18 cellular contexts compared by ENCODE assay signal in genomic region chr6:128410584-128410983, GRCh38.
"Had no signal": no experiment of that assay in that cellular context is flagged by ENCODE, and none has a peak within 500 bp of the region (broad histone marks: within the 10 kb centered on the region; RNA-seq: fewer than 3 reads in every experiment).

No MANE protein-coding gene starts in this region.

- H3K4me3 ChIP-seq: esophagus squamous epithelium, neural progenitor cell, pancreas, skin epidermis, vagina had no signal

- H3K27me3 ChIP-seq: esophagus squamous epithelium, neural progenitor cell, pancreas, vagina had no signal

- H3K4me1 ChIP-seq: esophagus squamous epithelium, neural progenitor cell had no signal

- H3K27me3 Mint-ChIP-seq: activated CD4-positive, alpha-beta memory T cell treated with anti-CD3 and anti-CD28 coated beads, Interleukin-2, amount 10 ng/mL, durations not matched to agents 7 days and 5 days; activated CD4-positive, alpha-beta T cell treated with anti-CD3 and anti-CD28 coated beads for 36 hours; activated naive CD8-positive, alpha-beta T cell; brain had no signal

- H3K4me3 Mint-ChIP-seq: activated CD4-positive, alpha-beta memory T cell treated with anti-CD3 and anti-CD28 coated beads, Interleukin-2, amount 10 ng/mL, durations not matched to agents 7 days and 5 days; activated CD4-positive, alpha-beta T cell treated with anti-CD3 and anti-CD28 coated beads for 36 hours; activated naive CD8-positive, alpha-beta T cell; brain; central memory CD8-positive, alpha-beta T cell; neural progenitor cell had no signal

- H3K36me3 ChIP-seq: esophagus squamous epithelium, neural progenitor cell, pancreas, vagina, WERI-Rb-1 had no signal

- H3K9me3 ChIP-seq: esophagus squamous epithelium, pancreas, vagina had no signal

- DNase-seq: activated CD4-positive, alpha-beta memory T cell treated with anti-CD3 and anti-CD28 coated beads, Interleukin-2, amount 10 ng/mL, durations not matched to agents 7 days and 5 days; activated CD4-positive, alpha-beta T cell treated with anti-CD3 and anti-CD28 coated beads for 36 hours; activated gamma-delta T cell; activated T-cell treated with anti-CD3 and anti-CD28 coated beads, Interleukin-2, amount 50 U/mL, for 48 hours; amygdala; esophagus squamous epithelium; foreskin melanocyte; head of caudate nucleus; left ventricle myocardium superior; mesendoderm; pancreas; WERI-Rb-1 had no signal

- H3K27ac Mint-ChIP-seq: activated CD4-positive, alpha-beta memory T cell treated with anti-CD3 and anti-CD28 coated beads, Interleukin-2, amount 10 ng/mL, durations not matched to agents 7 days and 5 days; activated CD4-positive, alpha-beta T cell treated with anti-CD3 and anti-CD28 coated beads for 36 hours; activated naive CD8-positive, alpha-beta T cell; neural progenitor cell had no signal

- H3K4me1 Mint-ChIP-seq: activated CD4-positive, alpha-beta memory T cell treated with anti-CD3 and anti-CD28 coated beads, Interleukin-2, amount 10 ng/mL, durations not matched to agents 7 days and 5 days; activated CD4-positive, alpha-beta T cell treated with anti-CD3 and anti-CD28 coated beads for 36 hours; central memory CD8-positive, alpha-beta T cell had no signal

- H3K9me3 Mint-ChIP-seq: activated CD4-positive, alpha-beta memory T cell treated with anti-CD3 and anti-CD28 coated beads, Interleukin-2, amount 10 ng/mL, durations not matched to agents 7 days and 5 days; brain; central memory CD8-positive, alpha-beta T cell; neural progenitor cell had no signal

- H3K9ac ChIP-seq: neural progenitor cell had no signal

- H3K27ac ChIP-seq: esophagus squamous epithelium, neural progenitor cell, pancreas, skin epidermis, vagina, WERI-Rb-1 had no signal

- ATAC-seq: activated CD4-positive, alpha-beta T cell treated with anti-CD3 and anti-CD28 coated beads for 36 hours; left ventricle myocardium superior; pancreas had no signal
